Comparison of ENCODE assay signal across 1 cellular context in genomic region chr1:52033190-52034049, GRCh38.
TF ChIP-seq lines count a peak whose summit lies in the region.

TSS of gene KTI12 (minus strand) at chr1:52033810. CDS start at chr1:52033761, 49 bp downstream.

TF ChIP-seq in HepG2, 621 proteins besides CTCF, POLR2A, EP300 and RAD21 (continued from another document and continues in another):
- TF ChIP-seq DZIP1 (CRISPR knock-in tag; IDR thresholded peaks at IDR 0.05): peak; percentile 86; the same call in 1 of the 2 replicates
- TF ChIP-seq NFATC3 (CRISPR knock-in tag; IDR thresholded peaks at IDR 0.05): no peak
- no peak for TF ChIP-seq FOXM1 (CRISPR knock-in tag; IDR thresholded peaks at IDR 0.05)
- 0 out of 2 replicates have a peak, but pooled peaks have one; percentile 43 for TF ChIP-seq ARNTL (CRISPR knock-in tag; IDR thresholded peaks at IDR 0.05)
- no peak for TF ChIP-seq AGO1 (IDR thresholded peaks at IDR 0.05; ENCODE audit: low read depth, low read length, poor library complexity, severe bottlenecking)
- TF ChIP-seq ZNF567 (CRISPR knock-in tag; IDR thresholded peaks at IDR 0.05; ENCODE audit: borderline replicate concordance): no peak
- peak; percentile 91; the same call in 1 of the 2 replicates for TF ChIP-seq ZFP91 (CRISPR knock-in tag; IDR thresholded peaks at IDR 0.05; ENCODE audit: borderline replicate concordance)
- 0 out of 2 replicates have a peak, but pooled peaks have one; percentile 41 for TF ChIP-seq ZNF724P (CRISPR knock-in tag; IDR thresholded peaks at IDR 0.05; ENCODE audit: borderline replicate concordance)
- peak; percentile 71 for TF ChIP-seq ZNF143 (CRISPR knock-in tag; IDR thresholded peaks at IDR 0.05)
- TF ChIP-seq NFKBIZ (CRISPR knock-in tag; IDR thresholded peaks at IDR 0.05): 0 out of 2 replicates have a peak, but pooled peaks have one; percentile 74
- TF ChIP-seq MNT (IDR thresholded peaks at IDR 0.05): peak; percentile 37; the same call in 1 of the 2 replicates
- TF ChIP-seq ZSCAN31 (CRISPR knock-in tag; IDR thresholded peaks at IDR 0.05; ENCODE audit: low read depth): peak; percentile 83; the same call in 1 of the 2 replicates
- peak; percentile 70 for TF ChIP-seq RBM39 (IDR thresholded peaks at IDR 0.05; ENCODE audit: low read depth, low read length, poor library complexity, severe bottlenecking)
- 0 out of 2 replicates have a peak, but pooled peaks have one; percentile 62 for TF ChIP-seq MED13 (CRISPR knock-in tag; IDR thresholded peaks at IDR 0.05)
- TF ChIP-seq SOX6 (IDR thresholded peaks at IDR 0.05): no peak
- peak; percentile 36; the same call in 1 of the 2 replicates for TF ChIP-seq SOX6 (CRISPR knock-in tag; IDR thresholded peaks at IDR 0.05)
- TF ChIP-seq ZNF841 (CRISPR knock-in tag; IDR thresholded peaks at IDR 0.05; ENCODE audit: borderline replicate concordance): no peak
- TF ChIP-seq ZNF564 (CRISPR knock-in tag; IDR thresholded peaks at IDR 0.05): no peak; the same call in 1 of the 2 replicates
- TF ChIP-seq ZNF570 (CRISPR knock-in tag; IDR thresholded peaks at IDR 0.05; ENCODE audit: borderline replicate concordance): 0 out of 2 replicates have a peak, but pooled peaks have one; percentile 54
- TF ChIP-seq MAF1 (CRISPR knock-in tag; IDR thresholded peaks at IDR 0.05; ENCODE audit: borderline replicate concordance): no peak
- no peak for TF ChIP-seq ZNF557 (CRISPR knock-in tag; IDR thresholded peaks at IDR 0.05)
- TF ChIP-seq ZSCAN21 (CRISPR knock-in tag; IDR thresholded peaks at IDR 0.05; ENCODE audit: borderline replicate concordance): peak; percentile 62; the same call in 1 of the 2 replicates
- TF ChIP-seq ZNF329 (CRISPR knock-in tag; IDR thresholded peaks at IDR 0.05; ENCODE audit: low read depth): 0 out of 2 replicates have a peak, but pooled peaks have one; percentile 38
- peak; percentile 68; the same call in 1 of the 2 replicates for TF ChIP-seq RNF2 (conservative IDR thresholded peaks at IDR 0.05; ENCODE audit: low read depth)
- no peak for TF ChIP-seq NFE2 (CRISPR knock-in tag; IDR thresholded peaks at IDR 0.05)
- 0 out of 2 replicates have a peak, but pooled peaks have one; percentile 37 for TF ChIP-seq ZSCAN20 (CRISPR knock-in tag; IDR thresholded peaks at IDR 0.05; ENCODE audit: borderline replicate concordance)
- TF ChIP-seq ZKSCAN8 (CRISPR knock-in tag; IDR thresholded peaks at IDR 0.05; ENCODE audit: borderline replicate concordance): 0 out of 2 replicates have a peak, but pooled peaks have one; percentile 37
- TF ChIP-seq ZNF138 (CRISPR knock-in tag; IDR thresholded peaks at IDR 0.05; ENCODE audit: low read depth): 0 out of 2 replicates have a peak, but pooled peaks have one; percentile 30
- TF ChIP-seq ZSCAN22 (CRISPR knock-in tag; IDR thresholded peaks at IDR 0.05): no peak
- no peak for TF ChIP-seq TRIM24 (CRISPR knock-in tag; IDR thresholded peaks at IDR 0.05)
- no peak for TF ChIP-seq TRIM22 (IDR thresholded peaks at IDR 0.05)
- TF ChIP-seq SP5 (CRISPR knock-in tag; IDR thresholded peaks at IDR 0.05; ENCODE audit: borderline replicate concordance, low read depth): no peak
- no peak for TF ChIP-seq SIX4 (CRISPR knock-in tag; IDR thresholded peaks at IDR 0.05)
- no peak for TF ChIP-seq PRDM10 (CRISPR knock-in tag; IDR thresholded peaks at IDR 0.05; ENCODE audit: low read depth)
- peak; percentile 69 for TF ChIP-seq RFX1 (IDR thresholded peaks at IDR 0.05)
- TF ChIP-seq THAP7 (CRISPR knock-in tag; IDR thresholded peaks at IDR 0.05): no peak
- TF ChIP-seq CREB3 (CRISPR knock-in tag; IDR thresholded peaks at IDR 0.05): no peak
- no peak for TF ChIP-seq STAT5B (CRISPR knock-in tag; IDR thresholded peaks at IDR 0.05)
- no peak for TF ChIP-seq ZNF512 (CRISPR knock-in tag; IDR thresholded peaks at IDR 0.05)
- peak; percentile 95 for TF ChIP-seq RBM22 (optimal IDR thresholded peaks at IDR 0.05; ENCODE audit: low read length)
- peak; percentile 90; the same call in 1 of the 2 replicates for TF ChIP-seq ZNF598 (CRISPR knock-in tag; IDR thresholded peaks at IDR 0.05; ENCODE audit: borderline replicate concordance)
- TF ChIP-seq GFI1 (CRISPR knock-in tag; IDR thresholded peaks at IDR 0.05; ENCODE audit: borderline replicate concordance): no peak
- TF ChIP-seq RXRA (CRISPR knock-in tag; IDR thresholded peaks at IDR 0.05): peak; percentile 51
- TF ChIP-seq BCL3 (CRISPR knock-in tag; IDR thresholded peaks at IDR 0.05): no peak
- peak; percentile 89 for TF ChIP-seq CBFB (CRISPR knock-in tag; IDR thresholded peaks at IDR 0.05)
- no peak for TF ChIP-seq ATRX (CRISPR knock-in tag; IDR thresholded peaks at IDR 0.05; ENCODE audit: borderline replicate concordance)
- peak; percentile 86 for TF ChIP-seq BORCS8-MEF2B (CRISPR knock-in tag; IDR thresholded peaks at IDR 0.05)
- peak; percentile 88 for TF ChIP-seq MXD4 (CRISPR knock-in tag; IDR thresholded peaks at IDR 0.05)
- TF ChIP-seq FOXO1 (CRISPR knock-in tag; IDR thresholded peaks at IDR 0.05): peak; percentile 46; the same call in 1 of the 2 replicates
- TF ChIP-seq ZNF614 (CRISPR knock-in tag; IDR thresholded peaks at IDR 0.05; ENCODE audit: borderline replicate concordance): peak; percentile 71; the same call in 1 of the 2 replicates
- TF ChIP-seq SNAPC5 (CRISPR knock-in tag; IDR thresholded peaks at IDR 0.05; ENCODE audit: borderline replicate concordance): peak; percentile 41; the same call in 1 of the 2 replicates
- peak; percentile 80 for TF ChIP-seq RFX3 (CRISPR knock-in tag; IDR thresholded peaks at IDR 0.05)
